In genomic region chr20:45547206-45547770, GRCh38 we compare ENCODE assay signal across 2 cellular contexts.
TF ChIP-seq lines count a peak whose summit lies in the region.

Gene EPPIN (minus strand): TSS chr20:45547401. CDS start chr20:45547357, 44 bp downstream.

TF ChIP-seq in GM23338, 12 proteins besides CTCF, POLR2A, EP300 and RAD21:
- TF ChIP-seq ZNF331 (CRISPR knock-in tag; IDR thresholded peaks at IDR 0.05; ENCODE audit: low read depth) (no peak), REST (IDR thresholded peaks at IDR 0.05; ENCODE audit: unreplicated experiment) (no peak), EZH2phosphoT487 (IDR thresholded peaks at IDR 0.05; ENCODE audit: unreplicated experiment) (no peak), JUNB (IDR thresholded peaks at IDR 0.05; ENCODE audit: unreplicated experiment) (no peak), NANOG (IDR thresholded peaks at IDR 0.05; ENCODE audit: borderline replicate concordance) (no peak), ZNF462 (CRISPR knock-in tag; IDR thresholded peaks at IDR 0.05) (no peak), POLR2AphosphoS5 (IDR thresholded peaks at IDR 0.05; ENCODE audit: low read depth) (no peak), EZH2 (IDR thresholded peaks at IDR 0.05; ENCODE audit: low read depth, unreplicated experiment) (no peak), CREB1 (CRISPR knock-in tag; IDR thresholded peaks at IDR 0.05; ENCODE audit: low read depth) (no peak), ETS1 (IDR thresholded peaks at IDR 0.05) (no peak), STAT1 (IDR thresholded peaks at IDR 0.05; ENCODE audit: unreplicated experiment) (no peak), ZNF114 (CRISPR knock-in tag; IDR thresholded peaks at IDR 0.05) (no peak)

TF ChIP-seq in H1, 55 proteins besides CTCF, POLR2A, EP300 and RAD21:
- no peak for TF ChIP-seq HDAC6 (IDR thresholded peaks at IDR 0.05; ENCODE audit: low read depth, low read length)
- no peak for TF ChIP-seq RNF2 (IDR thresholded peaks at IDR 0.05; ENCODE audit: borderline replicate concordance, low read depth, low read length, missing control alignments, poor library complexity, severe bottlenecking)
